ENCODE assay signal across 8 cellular contexts in the genomic region with DNA sequence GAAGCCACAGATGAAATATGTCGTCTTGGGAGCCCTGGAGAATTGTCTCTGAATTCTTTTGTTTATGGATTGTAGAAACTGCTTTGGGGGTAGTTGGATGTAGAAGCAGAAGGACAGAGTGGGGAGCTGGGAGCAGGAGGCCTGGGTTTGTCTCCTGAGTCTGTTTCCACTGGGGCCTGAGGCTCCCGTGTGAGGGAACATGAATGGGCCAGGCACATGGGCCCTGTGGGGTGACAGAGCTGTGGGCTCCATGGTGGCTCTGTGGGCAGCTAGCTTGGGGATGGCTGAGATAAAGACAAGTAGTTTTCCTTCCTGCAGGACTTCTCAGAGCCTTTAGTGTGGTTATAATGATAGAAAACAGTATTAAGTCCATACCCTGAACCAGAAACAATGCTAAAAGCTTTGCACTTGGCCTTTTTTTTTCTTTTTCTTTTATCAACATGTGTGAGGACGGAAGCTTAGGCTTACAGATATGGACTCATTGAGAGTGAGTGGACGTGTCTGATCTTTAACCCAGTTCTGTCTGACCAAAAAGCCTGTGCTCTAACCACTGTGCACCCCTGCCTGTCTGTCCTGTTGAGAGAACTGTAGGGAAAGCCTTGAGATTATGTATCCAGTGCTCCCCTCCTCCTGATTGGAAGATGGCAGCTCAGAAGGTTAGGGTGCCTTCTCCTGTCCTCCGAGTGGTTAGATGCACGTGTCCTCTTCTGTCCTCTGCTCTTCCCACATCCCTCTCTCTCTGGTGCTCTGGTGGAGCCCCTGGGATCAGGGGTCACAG.
DNase-seq lines count a peak whose midpoint lies in the region; ATAC-seq and TF ChIP-seq lines count a peak whose summit lies in the region.

No MANE protein-coding gene starts in this region.

- H3K4me3 Mint-ChIP-seq in CD8-positive, alpha-beta memory T cell, result peak overlapping the region; percentile 63 to 92 (median 81)
- peak overlapping the region; percentile 69 for H3K4me3 Mint-ChIP-seq in activated CD8-positive, alpha-beta memory T cell treated with anti-CD3 and anti-CD28 coated beads, Interleukin-2, amount 10 ng/mL, durations not matched to agents 7 days and 5 days
- H3K4me3 Mint-ChIP-seq in naive thymus-derived CD4-positive, alpha-beta T cell, result peak overlapping the region; percentile 54 to 85 (median 76)

- H3K4me1 Mint-ChIP-seq in CD8-positive, alpha-beta memory T cell, result peaks cover 47 to 48% (median 48%) of the 10 kb centered on the region in 3 donors
- peaks cover 38% of the 10 kb centered on the region for H3K4me1 Mint-ChIP-seq in activated CD8-positive, alpha-beta memory T cell treated with anti-CD3 and anti-CD28 coated beads, Interleukin-2, amount 10 ng/mL, durations not matched to agents 7 days and 5 days
- H3K4me1 Mint-ChIP-seq in naive thymus-derived CD4-positive, alpha-beta T cell, result peaks cover 43 to 61% (median 58%) of the 10 kb centered on the region in 7 donors

- no peaks in the 10 kb centered on the region for H3K9me3 ChIP-seq in CD8-positive, alpha-beta memory T cell (ENCODE audit: low read length)
- no peaks in the 10 kb centered on the region for H3K9me3 ChIP-seq in naive thymus-derived CD4-positive, alpha-beta T cell (ENCODE audit: control insufficient read depth in 2 of 3, low read length in 3 of 3)
- no peaks in the 10 kb centered on the region for H3K9me3 ChIP-seq in uterus

- peak overlapping the region; percentile 58 for H3K4me3 ChIP-seq in CD8-positive, alpha-beta memory T cell (ENCODE audit: low read length)
- H3K4me3 ChIP-seq in naive thymus-derived CD4-positive, alpha-beta T cell (ENCODE audit: low read length), result peak overlapping the region; percentile 41
- no peak overlapping the region for H3K4me3 ChIP-seq in uterus

- POLR2A ChIA-PET in CD8-positive, alpha-beta memory T cell (lab: Charles Lee), result no interaction called here
- POLR2A ChIA-PET in naive thymus-derived CD4-positive, alpha-beta T cell (lab: Charles Lee), result no interaction called here

- no peak for TF ChIP-seq CTCF in uterus (IDR thresholded peaks at IDR 0.05)

- peaks cover 1 to 4% of the 10 kb centered on the region in 2 donors for H3K27me3 Mint-ChIP-seq in CD8-positive, alpha-beta memory T cell
- peaks cover 15% of the 10 kb centered on the region for H3K27me3 Mint-ChIP-seq in activated CD8-positive, alpha-beta memory T cell treated with anti-CD3 and anti-CD28 coated beads, Interleukin-2, amount 10 ng/mL, durations not matched to agents 7 days and 5 days
- peaks cover 0 to 8% (median 0%) of the 10 kb centered on the region in 5 donors for H3K27me3 Mint-ChIP-seq in naive thymus-derived CD4-positive, alpha-beta T cell

- intact Hi-C loops in naive thymus-derived CD4-positive, alpha-beta T cell (cut with micrococcal nuclease), result loop anchor here (1.0 to 10.0 kb wide), 8 partner anchors 78 to 1208 kb away; no protein-coding TSS in a partner anchor
- intact Hi-C loops in uterus (cut with DNase I; ENCODE audit: low total_unique reads), result no loop called here

- peak; percentile 16 for ATAC-seq in activated CD8-positive, alpha-beta memory T cell treated with anti-CD3 and anti-CD28 coated beads, Interleukin-2, amount 10 ng/mL, durations not matched to agents 7 days and 5 days
- no peak for ATAC-seq in naive thymus-derived CD4-positive, alpha-beta T cell
- ATAC-seq in HG02973 (IDR thresholded peaks at IDR 0.05; ENCODE audit: unreplicated experiment), result no peak

- peaks cover 54% of the 10 kb centered on the region for H3K4me1 ChIP-seq in CD8-positive, alpha-beta memory T cell (ENCODE audit: insufficient read depth, low read length)
- peaks cover 46 to 47% of the 10 kb centered on the region in 2 donors for H3K4me1 ChIP-seq in naive thymus-derived CD4-positive, alpha-beta T cell (ENCODE audit: control insufficient read depth in 2 of 2, insufficient read depth in 2 of 2, low read length in 2 of 2)
- H3K4me1 ChIP-seq in uterus, result peaks cover 0 to 7% of the 10 kb centered on the region in 2 donors

- H3K36me3 Mint-ChIP-seq in CD8-positive, alpha-beta memory T cell, result no peaks in the 10 kb centered on the region
- no peaks in the 10 kb centered on the region for H3K36me3 Mint-ChIP-seq in activated CD8-positive, alpha-beta memory T cell treated with anti-CD3 and anti-CD28 coated beads, Interleukin-2, amount 10 ng/mL, durations not matched to agents 7 days and 5 days
- no peaks in the 10 kb centered on the region for H3K36me3 Mint-ChIP-seq in naive thymus-derived CD4-positive, alpha-beta T cell

- H3K27ac ChIP-seq in CD8-positive, alpha-beta memory T cell (ENCODE audit: low read depth, low read length), result peak overlapping the region; percentile 14
- no peak overlapping the region for H3K27ac ChIP-seq in naive thymus-derived CD4-positive, alpha-beta T cell (ENCODE audit: low read depth, low read length)
- no peak overlapping the region for H3K27ac ChIP-seq in uterus

- no peaks in the 10 kb centered on the region for H3K36me3 ChIP-seq in CD8-positive, alpha-beta memory T cell (ENCODE audit: insufficient read depth, low read length)
- H3K36me3 ChIP-seq in naive thymus-derived CD4-positive, alpha-beta T cell (ENCODE audit: control insufficient read depth in 2 of 3, insufficient read depth in 3 of 3, low read length in 3 of 3), result no peaks in the 10 kb centered on the region
- H3K36me3 ChIP-seq in uterus, result no peaks in the 10 kb centered on the region

- no peak for DNase-seq in CD8-positive, alpha-beta memory T cell
- peak; percentile 51 to 59 for DNase-seq in Kasumi-1 (lab: John Stamatoyannopoulos, UW)
- no peak for DNase-seq in activated CD8-positive, alpha-beta memory T cell treated with anti-CD3 and anti-CD28 coated beads, Interleukin-2, amount 10 ng/mL, durations not matched to agents 7 days and 5 days
- peak in 1 of 9 donors; percentile 13 for DNase-seq in naive thymus-derived CD4-positive, alpha-beta T cell
- DNase-seq in stimulated activated naive CD4-positive, alpha-beta T cell (lab: John Stamatoyannopoulos, UW), result no peak
- no peak for DNase-seq in uterus
- DNase-seq in EL, result no peak

- H3K27ac Mint-ChIP-seq in CD8-positive, alpha-beta memory T cell, result peak overlapping the region; percentile 59 to 98 (median 87)
- peak overlapping the region; percentile 82 for H3K27ac Mint-ChIP-seq in activated CD8-positive, alpha-beta memory T cell treated with anti-CD3 and anti-CD28 coated beads, Interleukin-2, amount 10 ng/mL, durations not matched to agents 7 days and 5 days
- peak overlapping the region; percentile 46 to 90 (median 83) for H3K27ac Mint-ChIP-seq in naive thymus-derived CD4-positive, alpha-beta T cell

- H3K27me3 ChIP-seq in CD8-positive, alpha-beta memory T cell (ENCODE audit: insufficient read depth, low read length, poor library complexity, severe bottlenecking), result no peaks in the 10 kb centered on the region
- H3K27me3 ChIP-seq in naive thymus-derived CD4-positive, alpha-beta T cell (ENCODE audit: control insufficient read depth in 2 of 2, insufficient read depth in 2 of 2, low read length in 2 of 2), result no peaks in the 10 kb centered on the region
- no peaks in the 10 kb centered on the region for H3K27me3 ChIP-seq in uterus

- no peaks in the 10 kb centered on the region for H3K9me3 Mint-ChIP-seq in CD8-positive, alpha-beta memory T cell
- H3K9me3 Mint-ChIP-seq in activated CD8-positive, alpha-beta memory T cell treated with anti-CD3 and anti-CD28 coated beads, Interleukin-2, amount 10 ng/mL, durations not matched to agents 7 days and 5 days (ENCODE audit: low read depth), result no peaks in the 10 kb centered on the region
- H3K9me3 Mint-ChIP-seq in naive thymus-derived CD4-positive, alpha-beta T cell, result no peaks in the 10 kb centered on the region

- CTCF ChIA-PET in CD8-positive, alpha-beta memory T cell (lab: Charles Lee), result interaction anchor here (0.6 to 3.6 kb wide), 9 partner anchors 55 to 1840 kb away, joined by 3 to 23 read pairs (median 3); a partner anchor contains a TSS
- CTCF ChIA-PET in activated CD8-positive, alpha-beta memory T cell treated with anti-CD3 and anti-CD28 coated beads, Interleukin-2, amount 10 ng/mL, durations not matched to agents 7 days and 5 days (lab: Charles Lee), result interaction anchor here (0.9 to 3.7 kb wide), 21 partner anchors 9 to 1207 kb away, joined by 3 to 35 read pairs (median 3); a partner anchor contains a TSS
- CTCF ChIA-PET in naive thymus-derived CD4-positive, alpha-beta T cell (lab: Charles Lee), result interaction anchor here (0.6 to 3.0 kb wide), 10 partner anchors 42 to 1207 kb away, joined by 3 to 16 read pairs (median 3); a partner anchor contains a TSS

- TF ChIP-seq POLR2A in uterus (IDR thresholded peaks at IDR 0.05), result no peak

Comparison
In these comparisons a context has a peak if more than half of its experiments do, and no peak if none do; other contexts are left out.
1. DNase-seq: peak in Kasumi-1 (2 of 2); none in CD8-positive, alpha-beta memory T cell (0 of 5), activated CD8-positive, alpha-beta memory T cell treated with anti-CD3 and anti-CD28 coated beads, Interleukin-2, amount 10 ng/mL, durations not matched to agents 7 days and 5 days (single experiment), stimulated activated naive CD4-positive, alpha-beta T cell (0 of 6), uterus (0 of 2) and EL (single experiment).
2. H3K4me3 ChIP-seq: peak in CD8-positive, alpha-beta memory T cell (single experiment) and naive thymus-derived CD4-positive, alpha-beta T cell (single experiment); none in uterus (0 of 2).
3. Peak in every context shown above with its lines, with median percentiles within 50 percentile points of each other: H3K27ac Mint-ChIP-seq and H3K4me3 Mint-ChIP-seq.